In genomic region chr9:121233906-121234901, GRCh38 we compare ENCODE assay signal across 13 cellular contexts. TPM values are rescaled to one million over a fixed set of nuclear protein-coding genes. Genes with fewer than 3 reads are reported as not detected.
DNase-seq lines count a peak whose midpoint lies in the region; ATAC-seq and TF ChIP-seq lines count a peak whose summit lies in the region.
"Had no signal": no experiment of that assay in that cellular context is flagged by ENCODE, and none has a peak within 500 bp of the region (broad histone marks: within the 10 kb centered on the region; RNA-seq: fewer than 3 reads in every experiment).

No MANE protein-coding gene starts in this region.

- no peak overlapping the region for H3K4me3 ChIP-seq in GM23338
- H3K4me3 ChIP-seq in NB4 (ENCODE audit: low read depth, low read length) = peak overlapping the region; percentile 27
- H3K4me3 ChIP-seq in brain microvascular endothelial cell (ENCODE audit: low read depth, low read length) = no peak overlapping the region
- H3K4me3 ChIP-seq in neural progenitor cell = no peak overlapping the region
- no peak overlapping the region for H3K4me3 ChIP-seq in effector memory CD4-positive, alpha-beta T cell (ENCODE audit: insufficient read depth, low read depth, low read length, poor library complexity, severe bottlenecking)
- H3K4me3 ChIP-seq: coronary artery, heart right ventricle, right atrium auricular region had no signal

- H3K4me1 ChIP-seq in GM23338 (ENCODE audit: insufficient read depth) (no peaks in the 10 kb centered on the region), neural progenitor cell (peaks cover 11% of the 10 kb centered on the region)
- H3K4me1 ChIP-seq in effector memory CD4-positive, alpha-beta T cell (ENCODE audit: control insufficient read depth, insufficient read depth, low read length, poor library complexity, severe bottlenecking) = no peaks in the 10 kb centered on the region
- H3K4me1 ChIP-seq: right atrium auricular region had no signal

- no peaks in the 10 kb centered on the region for H3K36me3 ChIP-seq in GM23338 (ENCODE audit: insufficient read depth)
- no peaks in the 10 kb centered on the region for H3K36me3 ChIP-seq in brain microvascular endothelial cell (replicated peaks)
- no peaks in the 10 kb centered on the region for H3K36me3 ChIP-seq in neural progenitor cell
- H3K36me3 ChIP-seq in effector memory CD4-positive, alpha-beta T cell (ENCODE audit: control insufficient read depth, insufficient read depth, low read length) = no peaks in the 10 kb centered on the region
- H3K36me3 ChIP-seq: right atrium auricular region had no signal

- no peak for ATAC-seq in GM23338
- no peak for ATAC-seq in GM19324 (IDR thresholded peaks at IDR 0.05; ENCODE audit: low FRiP score, unreplicated experiment)

- H3F3A ChIP-seq in GM23338 (replicated peaks; ENCODE audit: low read depth) (no peaks in the 10 kb centered on the region), neural progenitor cell (ENCODE audit: low read depth) (peaks cover 3% of the 10 kb centered on the region)

- H3K27me3 Mint-ChIP-seq in GM23338 (ENCODE audit: insufficient read depth, low read depth, poor library complexity) (peaks cover 8% of the 10 kb centered on the region), neural progenitor cell (ENCODE audit: insufficient read depth, low read depth) (no peaks in the 10 kb centered on the region)

- H3K27ac ChIP-seq in GM23338 (ENCODE audit: low read depth) (no peak overlapping the region), brain microvascular endothelial cell (peak overlapping the region; percentile 31), neural progenitor cell (no peak overlapping the region)
- H3K27ac ChIP-seq in effector memory CD4-positive, alpha-beta T cell (ENCODE audit: insufficient read depth, low read length, poor library complexity, severe bottlenecking) = no peak overlapping the region
- H3K27ac ChIP-seq: coronary artery, heart right ventricle, right atrium auricular region had no signal

- no peaks in the 10 kb centered on the region for H3K36me3 Mint-ChIP-seq in GM23338 (ENCODE audit: low read depth)
- H3K36me3 Mint-ChIP-seq in neural progenitor cell = no peaks in the 10 kb centered on the region

- DNase-seq in GM23338 (ENCODE audit: low spot score) (no peak), NB4 (ENCODE audit: low read depth) (peak; percentile 96), brain microvascular endothelial cell (peak; percentile 51), neural progenitor cell (ENCODE audit: low spot score) (no peak), HuH-7 (ENCODE audit: low spot score) (no peak)
- no peak for DNase-seq in effector memory CD4-positive, alpha-beta T cell
- DNase-seq: activated CD4-positive, alpha-beta T cell treated with anti-CD3 and anti-CD28 coated beads for 48 hours; heart right ventricle; NCI-H1436; SHP77 had no signal

- H3K4me1 Mint-ChIP-seq in GM23338 = peaks cover 7% of the 10 kb centered on the region; the same call in 1 of the 3 replicates
- peaks cover 13% of the 10 kb centered on the region for H3K4me1 Mint-ChIP-seq in neural progenitor cell

- peaks cover 3% of the 10 kb centered on the region; the same call in 1 of the 2 replicates for H3K9me2 ChIP-seq in GM23338 (ENCODE audit: insufficient read depth)

- no peaks in the 10 kb centered on the region for H3K27me3 ChIP-seq in GM23338 (ENCODE audit: insufficient read depth)
- H3K27me3 ChIP-seq in brain microvascular endothelial cell (replicated peaks) = no peaks in the 10 kb centered on the region
- peaks cover 4% of the 10 kb centered on the region for H3K27me3 ChIP-seq in neural progenitor cell
- no peaks in the 10 kb centered on the region for H3K27me3 ChIP-seq in effector memory CD4-positive, alpha-beta T cell (replicated peaks; ENCODE audit: control insufficient read depth, insufficient read depth, low read length, poor library complexity, severe bottlenecking)
- H3K27me3 ChIP-seq: heart right ventricle, right atrium auricular region had no signal

- peak; percentile 50 for TF ChIP-seq POLR2A in NB4 (IDR thresholded peaks at IDR 0.05; ENCODE audit: extremely low read depth, insufficient read length)

- no peak overlapping the region for H3K4me2 ChIP-seq in GM23338
- H3K4me2 ChIP-seq in neural progenitor cell = no peak overlapping the region

- H2AFZ ChIP-seq in GM23338 = peak overlapping the region; percentile 14; the same call in 1 of the 2 replicates
- peak overlapping the region; percentile 4 for H2AFZ ChIP-seq in neural progenitor cell (replicated peaks)

- no peaks in the 10 kb centered on the region for H3K9me3 Mint-ChIP-seq in GM23338
- H3K9me3 Mint-ChIP-seq in neural progenitor cell = no peaks in the 10 kb centered on the region

- TF ChIP-seq CTCF in GM23338 (conservative IDR thresholded peaks at IDR 0.05; ENCODE audit: low read depth in 2 of 2) (no peak), NB4 (IDR thresholded peaks at IDR 0.05; ENCODE audit: low read depth, low read length) (no peak), brain microvascular endothelial cell (IDR thresholded peaks at IDR 0.05; ENCODE audit: low read depth, low read length, missing control alignments) (no peak), neural progenitor cell (IDR thresholded peaks at IDR 0.05) (no peak)

- no peaks in the 10 kb centered on the region for H3K9me3 ChIP-seq in neural progenitor cell (ENCODE audit: low read depth)
- no peaks in the 10 kb centered on the region for H3K9me3 ChIP-seq in effector memory CD4-positive, alpha-beta T cell (ENCODE audit: control insufficient read depth, low read length)
- H3K9me3 ChIP-seq: heart right ventricle, right atrium auricular region had no signal

- no peak overlapping the region for H3K9ac ChIP-seq in neural progenitor cell

- H3K79me2 ChIP-seq in GM23338 (replicated peaks; ENCODE audit: insufficient read depth) = no peaks in the 10 kb centered on the region
- H3K79me2 ChIP-seq in neural progenitor cell (ENCODE audit: low read depth) = no peaks in the 10 kb centered on the region

- no peak overlapping the region for H3K27ac Mint-ChIP-seq in GM23338
- H3K27ac Mint-ChIP-seq in neural progenitor cell = no peak overlapping the region

- no peak overlapping the region for H3K4me3 Mint-ChIP-seq in GM23338
- no peak overlapping the region for H3K4me3 Mint-ChIP-seq in neural progenitor cell

- in situ Hi-C loops in brain microvascular endothelial cell (cut with HindIII; ENCODE audit: low pct_ligation_motif_present, low sequenced_read_pairs) = no loop called here

- H4K20me1 ChIP-seq in GM23338 (replicated peaks; ENCODE audit: insufficient read depth) = no peaks in the 10 kb centered on the region; the same call in 1 of the 2 replicates
- no peaks in the 10 kb centered on the region for H4K20me1 ChIP-seq in neural progenitor cell (ENCODE audit: low read depth)

TF ChIP-seq in GM23338, 12 proteins besides CTCF, POLR2A, EP300 and RAD21 (continues in another document):
- no peak for TF ChIP-seq STAT1 (IDR thresholded peaks at IDR 0.05; ENCODE audit: unreplicated experiment)
- no peak for TF ChIP-seq REST (IDR thresholded peaks at IDR 0.05; ENCODE audit: unreplicated experiment)
- no peak for TF ChIP-seq ZNF331 (CRISPR knock-in tag; IDR thresholded peaks at IDR 0.05; ENCODE audit: low read depth)

RNA-seq across cellular contexts. Expression of gene RAB14, which starts 32.5 kb away (rescaled TPM):
- total RNA-seq in GM23338 (2014; rRNA removed; shearing (Covaris generic)) = 29.7 and 31.0 TPM in 2 replicates
- polyA plus RNA-seq in GM23338 (2016; fragmentation: Nextera tagmentation; extraction: Ambion mirVana) = 21.1 and 22.8 TPM in 2 replicates
- total RNA-seq in neural progenitor cell (ENCODE audit: low replicate concordance) = 23.8 and 35.9 TPM in 2 replicates

RNA-seq across cellular contexts. Expression of gene GSN, which starts 33.8 kb away (rescaled TPM):
- 85.7 and 101 TPM in 2 replicates for total RNA-seq in GM23338 (2014; rRNA removed; shearing (Covaris generic))
- 30.2 and 38.3 TPM in 2 replicates for polyA plus RNA-seq in GM23338 (2016; fragmentation: Nextera tagmentation; extraction: Ambion mirVana)
- total RNA-seq in neural progenitor cell (ENCODE audit: low replicate concordance) = 72.1 and 114 TPM in 2 replicates

Comparison
In these comparisons a context has a peak if more than half of its experiments do, and no peak if none do; other contexts are left out.
1. DNase-seq: peak in NB4 (single experiment) and brain microvascular endothelial cell (single experiment); none in GM23338 (single experiment), neural progenitor cell (single experiment), HuH-7 (single experiment) and effector memory CD4-positive, alpha-beta T cell (0 of 3).